ENCODE assay signal across 16 cellular contexts in genomic region chr1:147472953-147473734, GRCh38.
DNase-seq lines count a peak whose midpoint lies in the region; ATAC-seq and TF ChIP-seq lines count a peak whose summit lies in the region.
"Had no signal": no experiment of that assay in that cellular context is flagged by ENCODE, and none has a peak within 500 bp of the region (broad histone marks: within the 10 kb centered on the region; RNA-seq: fewer than 3 reads in every experiment).

No MANE protein-coding gene starts in this region.

- H3K4me3 ChIP-seq in adipocyte (ENCODE audit: low read length) = no peak overlapping the region
- no peak overlapping the region for H3K4me3 ChIP-seq in fibroblast of the aortic adventitia (ENCODE audit: low read depth, low read length)
- no peak overlapping the region for H3K4me3 ChIP-seq in left lung
- no peak overlapping the region for H3K4me3 ChIP-seq in mammary epithelial cell (replicated peaks in 1 of 3; ENCODE audit: insufficient read depth in 1 of 3, low read depth in 2 of 3, low read length in 3 of 3)
- H3K4me3 ChIP-seq: BLaER1 treated with 17β-estradiol and CSF1 and Interleukin-3, amounts not matched to agents 10 nM and 100 nM; PC-9 had no signal

- no peak overlapping the region for H3K27ac Mint-ChIP-seq in nephron progenitor cell

- H3K4me2 ChIP-seq in mammary epithelial cell (ENCODE audit: insufficient read depth, low read depth, low read length) = no peak overlapping the region
- H3K4me2 ChIP-seq: BLaER1 treated with 17β-estradiol and CSF1 and Interleukin-3, amounts not matched to agents 10 nM and 100 nM; PC-9 had no signal

- no peaks in the 10 kb centered on the region for H3K36me3 Mint-ChIP-seq in nephron progenitor cell (ENCODE audit: low read depth)

- no peak overlapping the region for H2AFZ ChIP-seq in mammary epithelial cell (ENCODE audit: low read depth, low read length)
- H2AFZ ChIP-seq: PC-9 had no signal

- WGBS in mammary epithelial cell (ENCODE audit: low coverage, missing lambda C conversion rate) = 18% methylated on average over 5 of the region's 5 CpGs

- H3K4me1 ChIP-seq in adipocyte (ENCODE audit: control insufficient read depth, insufficient read depth, low read length) (peaks cover 17% of the 10 kb centered on the region), left lung (peaks cover 0 to 7% of the 10 kb centered on the region in 2 donors), mammary epithelial cell (ENCODE audit: insufficient read depth, low read length) (no peaks in the 10 kb centered on the region)
- H3K4me1 ChIP-seq: BLaER1 treated with 17β-estradiol and CSF1 and Interleukin-3, amounts not matched to agents 10 nM and 100 nM had no signal

- in situ Hi-C loops in mammary epithelial cell (cut with MboI; ENCODE audit: low sequenced_read_pairs in 2 of 2) = no loop called here

- ATAC-seq in left lung (peak; percentile 38), HG03135 (IDR thresholded peaks at IDR 0.05; ENCODE audit: unreplicated experiment) (no peak)
- ATAC-seq: HCT116 had no signal

- no peaks in the 10 kb centered on the region for H3K4me1 Mint-ChIP-seq in nephron progenitor cell

- H3K9me3 Mint-ChIP-seq in nephron progenitor cell = no peaks in the 10 kb centered on the region

- no peaks in the 10 kb centered on the region for H3K27me3 Mint-ChIP-seq in nephron progenitor cell (ENCODE audit: low read depth, poor library complexity)

- H3K27me3 ChIP-seq in adipocyte (replicated peaks; ENCODE audit: control insufficient read depth, insufficient read depth, low read length) (no peaks in the 10 kb centered on the region), left lung (peaks cover 0 to 13% of the 10 kb centered on the region in 2 donors), mammary epithelial cell (ENCODE audit: insufficient read depth, low read length) (peaks cover 7% of the 10 kb centered on the region)
- H3K27me3 ChIP-seq: BLaER1 treated with 17β-estradiol and CSF1 and Interleukin-3, amounts not matched to agents 10 nM and 100 nM had no signal

- H3K9ac ChIP-seq in adipocyte (ENCODE audit: low read length) (peak overlapping the region; percentile 50), mammary epithelial cell (ENCODE audit: insufficient read depth, low read length) (no peak overlapping the region)
- H3K9ac ChIP-seq: BLaER1 treated with 17β-estradiol and CSF1 and Interleukin-3, amounts not matched to agents 10 nM and 100 nM had no signal

- H3K9me3 ChIP-seq in adipocyte (ENCODE audit: control insufficient read depth, low read length) = no peaks in the 10 kb centered on the region
- H3K9me3 ChIP-seq in left lung = no peaks in the 10 kb centered on the region
- no peaks in the 10 kb centered on the region for H3K9me3 ChIP-seq in mammary epithelial cell (replicated peaks; ENCODE audit: insufficient read depth, low read length)

- H4K20me1 ChIP-seq in mammary epithelial cell (ENCODE audit: insufficient read depth, low read length) = no peaks in the 10 kb centered on the region
- H4K20me1 ChIP-seq: BLaER1 treated with 17β-estradiol and CSF1 and Interleukin-3, amounts not matched to agents 10 nM and 100 nM had no signal

- CTCF ChIA-PET in mammary epithelial cell (lab: Charles Lee; ENCODE audit: low non-redundant PET) = no interaction called here

- DNase-seq in adipocyte (ENCODE audit: low read depth) = no peak
- DNase-seq in fibroblast of the aortic adventitia (ENCODE audit: low read depth) = peak; percentile 13
- no peak for DNase-seq in left lung
- no peak for DNase-seq in mammary epithelial cell
- no peak for DNase-seq in nephron progenitor cell
- no peak for DNase-seq in NCI-H524 treated with DMSO at 0.1 percent for 48 hours (lab: John Stamatoyannopoulos, UW)
- DNase-seq: DMS153, KG1, NCI-H1048, NCI-H2107, NCI-H226, NCI-H526 treated with DMSO at 0.1 percent for 48 hours, PC-9 had no signal

- TF ChIP-seq CTCF in fibroblast of the aortic adventitia (IDR thresholded peaks at IDR 0.05; ENCODE audit: insufficient read depth, low read length) (no peak), left lung (IDR thresholded peaks at IDR 0.05) (no peak), mammary epithelial cell (conservative IDR thresholded peaks at IDR 0.05 in 1 of 2, IDR thresholded peaks at IDR 0.05 in 1 of 2; ENCODE audit: extremely low read depth in 1 of 2, insufficient read depth in 1 of 2, low read depth in 1 of 2, low read length in 2 of 2) (no peak), nephron progenitor cell (IDR thresholded peaks at IDR 0.05) (no peak)

- H3K36me3 ChIP-seq in adipocyte (ENCODE audit: control insufficient read depth, insufficient read depth, low read length, severe bottlenecking) = no peaks in the 10 kb centered on the region
- H3K36me3 ChIP-seq in left lung = no peaks in the 10 kb centered on the region
- H3K36me3 ChIP-seq in mammary epithelial cell (ENCODE audit: insufficient read depth, low read length) = no peaks in the 10 kb centered on the region
- H3K36me3 ChIP-seq: BLaER1 treated with 17β-estradiol and CSF1 and Interleukin-3, amounts not matched to agents 10 nM and 100 nM had no signal

- no TSS peak for BruUV-seq in mammary epithelial cell (replicated peaks; lab: Mats Ljungman, UMichigan)

- H3K27ac ChIP-seq in left lung (no peak overlapping the region), mammary epithelial cell (ENCODE audit: insufficient read depth, low read depth, low read length) (no peak overlapping the region)
- H3K27ac ChIP-seq: BLaER1 treated with 17β-estradiol and CSF1 and Interleukin-3, amounts not matched to agents 10 nM and 100 nM; PC-9 had no signal

- dilution Hi-C loops in mammary epithelial cell (cut with HindIII; ENCODE audit: low sequenced_read_pairs) = no loop called here

- H3K4me3 Mint-ChIP-seq in nephron progenitor cell = no peak overlapping the region

- H3K79me2 ChIP-seq in mammary epithelial cell (ENCODE audit: insufficient read depth, low read length) = no peaks in the 10 kb centered on the region

- intact Hi-C loops in left lung (cut with DNase I) = no loop called here
- intact Hi-C loops in mammary epithelial cell (cut with micrococcal nuclease) = no loop called here
